Comparison of ENCODE assay signal across 24 cellular contexts in the genomic region with DNA sequence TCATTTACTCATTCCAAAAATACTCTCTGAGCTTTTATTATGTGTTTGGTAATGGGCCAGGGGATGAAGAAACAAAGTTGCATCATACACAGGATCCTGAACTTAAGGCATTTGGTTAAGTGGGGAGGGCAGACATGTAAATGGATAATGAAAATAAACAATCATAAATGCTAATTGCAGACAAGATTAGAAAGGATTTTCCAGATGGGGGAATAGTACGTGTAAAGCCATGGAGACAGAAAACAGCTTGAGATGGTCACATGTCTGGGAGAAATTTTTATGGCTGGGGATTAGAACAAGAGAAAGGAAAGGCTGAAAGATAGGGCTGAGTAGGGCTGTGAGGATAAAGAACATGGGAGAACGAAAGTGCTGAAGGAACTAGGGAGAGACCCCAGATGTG.
"Had no signal": no experiment of that assay in that cellular context is flagged by ENCODE, and none has a peak within 500 bp of the region (broad histone marks: within the 10 kb centered on the region; RNA-seq: fewer than 3 reads in every experiment).

No MANE protein-coding gene starts in this region.

- H3K36me3 ChIP-seq: SJSA1 had no signal

- H3K27me3 ChIP-seq: SJSA1 had no signal

- H3K27ac ChIP-seq: HL-60, KMS-11, SJSA1, SK-N-MC had no signal

- FAIRE-seq: HTR-8/SVneo, K562, RCC 7860 had no signal

- H3K4me1 ChIP-seq: SJSA1 had no signal

- ATAC-seq: K562 had no signal

- DNase-seq: Kasumi-1, MM.1S, NCI-H1092 treated with DMSO at 0.1 percent for 48 hours, NCI-H1436, NCI-H187, NCI-H2029, NCI-H2081 treated with DMSO at 0.1 percent for 48 hours, NCI-H2171, NCI-H226, NCI-H446, NCI-H510A, NCI-H526 treated with DMSO at 0.1 percent for 48 hours, NCI-H774, Right ventricle myocardium superior, RPMI8226, SIG-M5 had no signal

- H3K4me3 ChIP-seq: K562, SJSA1, SK-N-MC had no signal

- H3K4me1 Mint-ChIP-seq: IgD-negative memory B cell had no signal

- H3K9ac ChIP-seq: KMS-11 had no signal

- H3K36me3 Mint-ChIP-seq: IgD-negative memory B cell had no signal

- H3K4me2 ChIP-seq: KMS-11 had no signal

- H3K9me3 ChIP-seq: SJSA1 had no signal

- H3K4me3 Mint-ChIP-seq: IgD-negative memory B cell had no signal

- H3K27me3 Mint-ChIP-seq: IgD-negative memory B cell had no signal
